ENCODE assay signal across 2 cellular contexts in genomic region chr4:122540827-122541226, GRCh38.
TF ChIP-seq lines count a peak whose summit lies in the region.

No MANE protein-coding gene starts in this region.

TF ChIP-seq in GM23338, 12 proteins besides CTCF, POLR2A, EP300 and RAD21 (continued from another document):
- TF ChIP-seq ETS1 (IDR thresholded peaks at IDR 0.05) (no peak), ZNF114 (CRISPR knock-in tag; IDR thresholded peaks at IDR 0.05) (no peak), REST (IDR thresholded peaks at IDR 0.05; ENCODE audit: unreplicated experiment) (no peak), EZH2 (IDR thresholded peaks at IDR 0.05; ENCODE audit: low read depth, unreplicated experiment) (no peak), JUNB (IDR thresholded peaks at IDR 0.05; ENCODE audit: unreplicated experiment) (no peak)
TF ChIP-seq in GM23338: peak in this region for 0.

TF ChIP-seq in endothelial cell of umbilical vein, 7 proteins besides CTCF, POLR2A, EP300 and RAD21 (continued from another document):
- TF ChIP-seq EZH2 (IDR thresholded peaks at IDR 0.05; ENCODE audit: borderline replicate concordance, low read depth, low read length, severe bottlenecking) (no peak), MAX (IDR thresholded peaks at IDR 0.05; ENCODE audit: insufficient read depth, insufficient read length) (no peak)
